8 cellular contexts compared by ENCODE assay signal in genomic region chrX:154546354-154547244, GRCh38. TPM values are rescaled to one million over a fixed set of nuclear protein-coding genes. Genes with fewer than 3 reads are reported as not detected.
A peak's percentile ranks its signal among the peaks of the same experiment; 100 is the strongest.
DNase-seq lines count a peak whose midpoint lies in the region; ATAC-seq and TF ChIP-seq lines count a peak whose summit lies in the region.

Gene G6PD, minus strand, starts transcription at chrX:154546846. Its CDS starts 691 bp downstream, at chrX:154546155.

- H2AFZ ChIP-seq in mesenchymal stem cell (ENCODE audit: low read depth, low read length) = no peak within 1 kb of the TSS

- peak within 1 kb of the TSS; percentile 77 for H4K8ac ChIP-seq in mesenchymal stem cell (ENCODE audit: low read length)

- H3K14ac ChIP-seq in mesenchymal stem cell (ENCODE audit: low read length in 2 of 2) = peak within 1 kb of the TSS in 1 of 2 experiments; percentile 79

- under 1% methylated on average over 44 of the region's 92 CpGs for WGBS in mesenchymal stem cell

- peak within 1 kb of the TSS; percentile 92 for H3K9ac ChIP-seq in mesenchymal stem cell (ENCODE audit: low read length)

- TF ChIP-seq CTCF in AG04449 (IDR thresholded peaks at IDR 0.05; ENCODE audit: insufficient read depth, low read length, missing control alignments) = no peak

- DNase-seq in AG04449 (ENCODE audit: low read depth, low spot score) (no peak), NCI-H510A treated with DMSO at 0.1 percent for 48 hours (lab: John Stamatoyannopoulos, UW) (peak; percentile 52), ecto neural progenitor cell (ENCODE audit: low spot score) (peak; percentile 85), mesenchymal stem cell (peak; percentile 55)
- peak; percentile 62 to 66 for DNase-seq in activated CD4-positive, alpha-beta T cell treated with anti-CD3 and anti-CD28 coated beads, Interleukin-2, amount 50 U/mL, for 24 hours (ENCODE audit: low read depth in 1 of 2, low spot score in 1 of 2)
- peak; percentile 65 for DNase-seq in stimulated activated CD8-positive, alpha-beta memory T cell treated with anti-CD3 and anti-CD28 coated beads, Interleukin-15, amount 100 ng/mL, for 24 hours (ENCODE audit: low read depth)

- H3K36me3 ChIP-seq in mesenchymal stem cell (ENCODE audit: control insufficient read depth in 1 of 2, insufficient read depth in 2 of 2, low read depth in 1 of 2, low read length in 2 of 2) = peaks cover 9 to 25% of the 10 kb centered on the region in 2 experiments

- H2BK12ac ChIP-seq in mesenchymal stem cell (ENCODE audit: low read length in 2 of 2) = peak within 1 kb of the TSS in 1 of 2 experiments; percentile 78

- H3K4me3 ChIP-seq in AG04449 (ENCODE audit: low read depth, low read length) (peak within 1 kb of the TSS; percentile 70), mesenchymal stem cell (ENCODE audit: insufficient read depth in 1 of 2, low read depth in 1 of 2, low read length in 2 of 2) (peak within 1 kb of the TSS; percentile 80 to 92)

- peak within 1 kb of the TSS; percentile 80 to 83 for H3K18ac ChIP-seq in mesenchymal stem cell (ENCODE audit: low read depth in 1 of 2, low read length in 2 of 2)

- POLR2A ChIA-PET in AG04449 (lab: Yijun Ruan, JAX) = interaction anchor here (0.6 to 0.9 kb wide), 2 partner anchors 126 to 149 kb away, joined by 4 read pairs; partner anchors contain the start of gene RPL10

- peak within 1 kb of the TSS; percentile 70 for H3K4me2 ChIP-seq in mesenchymal stem cell (ENCODE audit: low read length, poor library complexity, severe bottlenecking)

- no peak within 1 kb of the TSS for H2AK5ac ChIP-seq in mesenchymal stem cell (ENCODE audit: low read length, severe bottlenecking)

- peak within 1 kb of the TSS; percentile 94 for H3K27ac ChIP-seq in mesenchymal stem cell (ENCODE audit: low read length, poor library complexity, severe bottlenecking)

- H3K23ac ChIP-seq in mesenchymal stem cell (ENCODE audit: low read length in 2 of 2) = peak within 1 kb of the TSS in 1 of 2 experiments; percentile 52

- H3K9me3 ChIP-seq in mesenchymal stem cell (ENCODE audit: control insufficient read depth, low read length) = no peaks in the 10 kb centered on the region

- H4K91ac ChIP-seq in mesenchymal stem cell (ENCODE audit: low read length) = peak within 1 kb of the TSS; percentile 80

- peaks cover 24% of the 10 kb centered on the region for H3K4me1 ChIP-seq in mesenchymal stem cell (ENCODE audit: control insufficient read depth, insufficient read depth, low read depth, low read length)

- peak within 1 kb of the TSS; percentile 67 for H2BK15ac ChIP-seq in mesenchymal stem cell (ENCODE audit: low read depth, poor library complexity, severe bottlenecking)

- ATAC-seq in GM18868 (IDR thresholded peaks at IDR 0.05; ENCODE audit: unreplicated experiment) (peak; percentile 47), HG03097 (IDR thresholded peaks at IDR 0.05; ENCODE audit: low FRiP score, unreplicated experiment) (peak; percentile 49)

- peak within 1 kb of the TSS; percentile 79 to 81 for H3K4ac ChIP-seq in mesenchymal stem cell (ENCODE audit: low read depth in 1 of 2, low read length in 2 of 2)

- peak within 1 kb of the TSS; percentile 19 for H2BK120ac ChIP-seq in mesenchymal stem cell (ENCODE audit: low read depth, low read length)

- peaks cover 0 to 10% of the 10 kb centered on the region in 2 experiments for H3K27me3 ChIP-seq in mesenchymal stem cell (ENCODE audit: control insufficient read depth in 1 of 2, insufficient read depth in 1 of 2, low read length in 2 of 2)

- no peak within 1 kb of the TSS for H2BK5ac ChIP-seq in mesenchymal stem cell (ENCODE audit: low read depth, low read length, poor library complexity, severe bottlenecking)

- H3K79me1 ChIP-seq in mesenchymal stem cell (replicated peaks; ENCODE audit: low read length, poor library complexity, severe bottlenecking) = no peaks in the 10 kb centered on the region

- CTCF ChIA-PET in AG04449 (lab: Yijun Ruan, JAX) = no interaction called here

RNA-seq across cellular contexts. Expression of gene G6PD, which starts in this region (rescaled TPM):
- polyA plus RNA-seq in mesenchymal stem cell (2013, experiment 1 of 2) = 165 TPM
- polyA plus RNA-seq in mesenchymal stem cell (2013, experiment 2 of 2) = 165 TPM
